9 cellular contexts compared by ENCODE assay signal in genomic region chr3:13901935-13902584, GRCh38. TPM values are rescaled to one million over a fixed set of nuclear protein-coding genes. Genes with fewer than 3 reads are reported as not detected.
"Had no signal": no experiment of that assay in that cellular context is flagged by ENCODE, and none has a peak within 500 bp of the region (broad histone marks: within the 10 kb centered on the region; RNA-seq: fewer than 3 reads in every experiment).

No MANE protein-coding gene starts in this region.

- ATAC-seq: GM12878 had no signal

- FAIRE-seq: G401.6, GM12878, GM12891, GM12892, GM18507, GM19239 had no signal

- H3K4me3 ChIP-seq: GM12878 had no signal

- DNase-seq: GDM1, GF-D8 had no signal

RNA-seq across cellular contexts. Expression of gene WNT7A, which starts 22.2 kb away (rescaled TPM):
- total RNA-seq: G401 had no signal
- polyA plus RNA-seq: GM12878 had no signal
